ENCODE assay signal across 18 cellular contexts in the genomic region with DNA sequence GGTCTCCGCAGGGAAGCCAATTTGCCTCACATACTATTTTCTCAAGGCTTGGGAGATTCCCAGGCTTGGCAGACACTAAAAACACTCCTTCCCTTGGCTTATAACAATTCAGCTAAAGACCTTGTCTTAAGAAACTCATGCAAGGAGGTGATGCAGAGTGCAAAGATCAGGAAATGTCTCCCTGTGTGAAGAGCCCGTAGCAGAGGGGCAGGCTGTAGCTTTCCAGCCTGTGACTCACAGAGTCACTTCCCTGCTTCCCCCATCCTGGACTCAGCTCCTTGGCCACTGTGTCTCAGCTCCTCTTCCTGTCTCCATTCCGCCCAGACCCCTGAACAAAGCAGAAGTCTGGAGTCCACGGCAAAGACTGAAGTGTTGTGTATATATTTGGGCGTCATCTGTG. TPM values are rescaled to one million over a fixed set of nuclear protein-coding genes. Genes with fewer than 3 reads are reported as not detected.
DNase-seq lines count a peak whose midpoint lies in the region; ATAC-seq and TF ChIP-seq lines count a peak whose summit lies in the region.
"Had no signal": no experiment of that assay in that cellular context is flagged by ENCODE, and none has a peak within 500 bp of the region (broad histone marks: within the 10 kb centered on the region; RNA-seq: fewer than 3 reads in every experiment).

No MANE protein-coding gene starts in this region.

- H3K36me3 Mint-ChIP-seq in activated T-cell treated with anti-CD3 and anti-CD28 coated beads, Interleukin-2, amount 50 U/mL, for 4 hours (ENCODE audit: insufficient read depth), result no peaks in the 10 kb centered on the region
- H3K36me3 Mint-ChIP-seq: activated CD4-positive, alpha-beta memory T cell treated with anti-CD3 and anti-CD28 coated beads for 36 hours; CD8-positive, alpha-beta memory T cell had no signal

- H3K27me3 Mint-ChIP-seq in activated T-cell treated with anti-CD3 and anti-CD28 coated beads, Interleukin-2, amount 50 U/mL, for 4 hours (ENCODE audit: low read depth), result peaks cover 2% of the 10 kb centered on the region
- H3K27me3 Mint-ChIP-seq: dendritic cell treated with granulocyte-macrophage colony-stimulating factor and Interleukin-4, amounts not matched to agents 40 ng/mL and 50 ng/mL, for 4 days had no signal

- no peak overlapping the region for H3K4me3 Mint-ChIP-seq in activated T-cell treated with anti-CD3 and anti-CD28 coated beads, Interleukin-2, amount 50 U/mL, for 4 hours
- H3K4me3 Mint-ChIP-seq: activated CD4-positive, alpha-beta memory T cell treated with anti-CD3 and anti-CD28 coated beads for 36 hours; CD8-positive, alpha-beta memory T cell; dendritic cell treated with granulocyte-macrophage colony-stimulating factor and Interleukin-4, amounts not matched to agents 40 ng/mL and 50 ng/mL, for 4 days had no signal

- H3K4me3 ChIP-seq in epithelial cell of esophagus (ENCODE audit: low read length), result no peak overlapping the region
- H3K4me3 ChIP-seq in lung, result no peak overlapping the region
- H3K4me3 ChIP-seq in aorta (ENCODE audit: low read length in 2 of 2), result no peak overlapping the region
- H3K4me3 ChIP-seq: A549, SJSA1 had no signal

- H3K27ac ChIP-seq in lung (ENCODE audit: low read depth in 1 of 2, low read length in 1 of 2) (peak overlapping the region; percentile 38 to 75), aorta (ENCODE audit: low read depth in 1 of 2, low read length in 2 of 2) (no peak overlapping the region)
- H3K27ac ChIP-seq: A549, SJSA1 had no signal

- intact Hi-C loops in left cardiac atrium (cut with DNase I) (no loop called here), Right ventricle myocardium inferior (cut with DNase I) (no loop called here), aorta (cut with DNase I) (no loop called here)

- H3K9me3 ChIP-seq in lung (ENCODE audit: control insufficient read depth in 2 of 2, insufficient read depth in 1 of 2, low read length in 1 of 2) (no peaks in the 10 kb centered on the region), aorta (ENCODE audit: control insufficient read depth, low read length) (no peaks in the 10 kb centered on the region)
- H3K9me3 ChIP-seq: A549, SJSA1 had no signal

- DNase-seq in left cardiac atrium (peak; percentile 42), Right ventricle myocardium inferior (ENCODE audit: missing footprints) (no peak), epithelial cell of esophagus (ENCODE audit: low read depth) (peak; percentile 9), lung (ENCODE audit: low spot score) (no peak), aorta (no peak), NCI-H146 treated with DMSO at 0.1 percent for 48 hours (lab: John Stamatoyannopoulos, UW; ENCODE audit: unreplicated experiment) (no peak), Ammon's horn (ENCODE audit: low spot score) (no peak)
- DNase-seq in activated T-cell treated with anti-CD3 and anti-CD28 coated beads, Interleukin-2, amount 50 U/mL, for 4 hours, result no peak
- DNase-seq: activated CD4-positive, alpha-beta memory T cell treated with anti-CD3 and anti-CD28 coated beads for 36 hours; CD8-positive, alpha-beta memory T cell; IMR-90; NCI-H1048 had no signal

- no peak for TF ChIP-seq CTCF in epithelial cell of esophagus (IDR thresholded peaks at IDR 0.05; ENCODE audit: insufficient read depth, low read depth, low read length, missing control alignments)
- TF ChIP-seq CTCF in lung (IDR thresholded peaks at IDR 0.05; ENCODE audit: control extremely low read depth, extremely low read depth), result no peak

- no peaks in the 10 kb centered on the region for H3K4me1 Mint-ChIP-seq in activated T-cell treated with anti-CD3 and anti-CD28 coated beads, Interleukin-2, amount 50 U/mL, for 4 hours (ENCODE audit: low read depth)
- H3K4me1 Mint-ChIP-seq: CD8-positive, alpha-beta memory T cell had no signal

- H3K36me3 ChIP-seq in lung (ENCODE audit: control insufficient read depth in 2 of 2, insufficient read depth in 2 of 2, low read length in 2 of 2), result no peaks in the 10 kb centered on the region
- no peaks in the 10 kb centered on the region for H3K36me3 ChIP-seq in aorta (ENCODE audit: control insufficient read depth in 1 of 2, insufficient read depth in 2 of 2, low read length in 1 of 2)
- H3K36me3 ChIP-seq: SJSA1 had no signal

- H3K4me1 ChIP-seq in lung (ENCODE audit: control insufficient read depth in 2 of 2, insufficient read depth in 2 of 2, low read length in 2 of 2) (no peaks in the 10 kb centered on the region), aorta (ENCODE audit: control insufficient read depth in 1 of 2, insufficient read depth in 2 of 2, low read length in 2 of 2) (no peaks in the 10 kb centered on the region)
- H3K4me1 ChIP-seq: A549, SJSA1 had no signal

- H3K9me3 Mint-ChIP-seq in activated T-cell treated with anti-CD3 and anti-CD28 coated beads, Interleukin-2, amount 50 U/mL, for 4 hours, result no peaks in the 10 kb centered on the region
- H3K9me3 Mint-ChIP-seq: activated CD4-positive, alpha-beta memory T cell treated with anti-CD3 and anti-CD28 coated beads for 36 hours; dendritic cell treated with granulocyte-macrophage colony-stimulating factor and Interleukin-4, amounts not matched to agents 40 ng/mL and 50 ng/mL, for 4 days had no signal

- H3K27me3 ChIP-seq in lung (ENCODE audit: control insufficient read depth, insufficient read depth) (no peaks in the 10 kb centered on the region), aorta (ENCODE audit: control insufficient read depth in 1 of 2, insufficient read depth in 2 of 2, low read length in 1 of 2) (peaks cover 0 to 1% of the 10 kb centered on the region in 2 donors)
- H3K27me3 ChIP-seq: SJSA1 had no signal

- ATAC-seq in left cardiac atrium (peak; percentile 65 to 78), Right ventricle myocardium inferior (no peak), lung (ENCODE audit: insufficient read depth, low FRiP score) (peak; percentile 47), aorta (ENCODE audit: low FRiP score) (peak; percentile 30)
- ATAC-seq in activated T-cell treated with anti-CD3 and anti-CD28 coated beads, Interleukin-2, amount 50 U/mL, for 4 hours, result no peak
- ATAC-seq: A549, HCT116 had no signal

- 57 to 67% methylated on average over 5 of the region's 5 CpGs for WGBS in lung, 2 donors
- 65 to 68% methylated on average over 5 of the region's 5 CpGs for WGBS in aorta, 2 donors

RNA-seq across cellular contexts. Expression of a gene that starts 56.1 kb away (rescaled TPM):
- 10 to 100 TPM; 22.3 to 38.7 TPM for total RNA-seq in left cardiac atrium
- 23.2 TPM for total RNA-seq in Right ventricle myocardium inferior
- total RNA-seq in lung, result 100 to 1,000 TPM in 1 of 2 donors, 10 to 100 TPM in 1; 43.9 to 132 TPM
- 10 to 100 TPM in 1 of 2 donors, 1 to 10 TPM in 1; 8.4 to 21.1 TPM for polyA plus RNA-seq in lung
- total RNA-seq in aorta, result 10 to 100 TPM; 18.8 to 42.1 TPM
- polyA plus RNA-seq in aorta, result 1 to 10 TPM in 1 of 2 donors, under 1 TPM in 1; 0.46 to 1.4 TPM
- total RNA-seq in activated T-cell treated with anti-CD3 and anti-CD28 coated beads, Interleukin-2, amount 50 U/mL, for 4 hours, result under 1 TPM in 2 of 3 donors, not detected in 1; 0.05 TPM
- total RNA-seq: activated CD4-positive, alpha-beta memory T cell treated with anti-CD3 and anti-CD28 coated beads for 36 hours; CD8-positive, alpha-beta memory T cell; fibroblast of lung; IMR-90; osteoblast had no signal
- polyA plus RNA-seq: A549; CD8-positive, alpha-beta memory T cell; IMR-90 had no signal

Comparison
In these comparisons a context has a peak if more than half of its experiments do, and no peak if none do; other contexts are left out.
1. ATAC-seq: peak in left cardiac atrium (2 of 2), lung (single experiment) and aorta (single experiment); none in Right ventricle myocardium inferior (single experiment) and activated T-cell treated with anti-CD3 and anti-CD28 coated beads, Interleukin-2, amount 50 U/mL, for 4 hours (0 of 2).
2. DNase-seq: peak in left cardiac atrium (single experiment) and epithelial cell of esophagus (single experiment); none in Right ventricle myocardium inferior (single experiment), lung (single experiment), aorta (0 of 2), NCI-H146 treated with DMSO at 0.1 percent for 48 hours (single experiment), Ammon's horn (single experiment) and activated T-cell treated with anti-CD3 and anti-CD28 coated beads, Interleukin-2, amount 50 U/mL, for 4 hours (single experiment).
3. H3K27ac ChIP-seq: peak in lung (2 of 2); none in aorta (0 of 2).
4. RNA of a gene that starts 56.1 kb away (total RNA-seq): 43.9 to 132 TPM in lung, 18.8 to 42.1 TPM in aorta, 22.3 to 38.7 TPM in left cardiac atrium and 23.2 TPM in Right ventricle myocardium inferior (single experiment); 0.05 TPM in activated T-cell treated with anti-CD3 and anti-CD28 coated beads, Interleukin-2, amount 50 U/mL, for 4 hours; every median in the first group is over 10 times any median in the second.